1 cellular context compared by ENCODE assay signal in the genomic region with DNA sequence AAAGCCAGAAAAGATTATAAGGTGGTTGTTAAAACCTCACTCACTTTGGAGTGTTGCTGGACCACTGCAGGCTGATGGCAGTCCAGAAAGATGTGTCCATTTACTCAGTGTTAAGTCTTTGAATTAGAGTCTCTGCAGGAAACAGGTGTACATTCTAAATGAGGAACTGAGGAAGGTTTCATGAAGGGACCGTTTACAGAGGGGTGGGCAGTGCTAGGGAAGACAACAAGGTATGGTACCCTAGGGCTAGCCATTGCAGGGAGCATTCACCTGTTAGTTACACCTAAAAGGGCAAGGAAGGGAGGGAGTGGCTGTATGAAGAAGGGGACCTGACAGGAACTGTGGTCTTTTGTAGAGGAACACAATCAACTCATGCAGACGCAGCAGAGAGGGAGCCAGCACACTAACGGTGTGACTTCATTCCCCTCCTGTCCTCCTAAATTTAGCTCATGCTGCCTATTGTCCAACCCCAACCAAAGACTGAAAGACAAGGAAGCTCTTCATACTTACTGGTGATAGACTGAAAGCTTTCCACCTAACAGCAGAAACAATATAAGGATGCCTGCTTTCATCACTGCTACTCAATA.
TF ChIP-seq lines count a peak whose summit lies in the region.

No MANE protein-coding gene starts in this region.

TF ChIP-seq in H1, 55 proteins besides CTCF, POLR2A, EP300 and RAD21:
- TF ChIP-seq ZNF274 (IDR thresholded peaks at IDR 0.05; ENCODE audit: borderline replicate concordance, extremely low read depth, low read length) (no peak), POU5F1 (IDR thresholded peaks at IDR 0.05; ENCODE audit: low read depth, low read length) (no peak), EGR1 (IDR thresholded peaks at IDR 0.05; ENCODE audit: borderline replicate concordance, low read depth, low read length) (no peak)
